7 cellular contexts compared by ENCODE assay signal in genomic region chr12:121803861-121804416, GRCh38. TPM values are rescaled to one million over a fixed set of nuclear protein-coding genes. Genes with fewer than 3 reads are reported as not detected.
A peak's percentile ranks its signal among the peaks of the same experiment; 100 is the strongest.
DNase-seq lines count a peak whose midpoint lies in the region; ATAC-seq, FAIRE-seq and TF ChIP-seq lines count a peak whose summit lies in the region.

TSS of gene SETD1B (plus strand) at chr12:121804009. CDS start at chr12:121804738, 729 bp downstream.

- H3K27me3 ChIP-seq in endothelial cell of umbilical vein (ENCODE audit: control insufficient read depth in 2 of 2, insufficient read depth in 2 of 2, low read length in 2 of 2) (no peaks in the 10 kb centered on the region), suprapubic skin (no peaks in the 10 kb centered on the region)

- H3K4me3 Mint-ChIP-seq in activated CD4-positive, alpha-beta T cell treated with anti-CD3 and anti-CD28 coated beads, Interleukin-2, amount 10 ng/mL, durations not matched to agents 24 days and 14 days = peak within 1 kb of the TSS; percentile 100

- no peak for ATAC-seq in HG03354 (IDR thresholded peaks at IDR 0.05; ENCODE audit: poor library complexity, severe bottlenecking, unreplicated experiment)

- H4K20me1 ChIP-seq in endothelial cell of umbilical vein (replicated peaks; ENCODE audit: control insufficient read depth, extremely low read depth, insufficient read depth, low read length) = no peaks in the 10 kb centered on the region

- H3K9me3 Mint-ChIP-seq in activated CD4-positive, alpha-beta T cell treated with anti-CD3 and anti-CD28 coated beads, Interleukin-2, amount 10 ng/mL, durations not matched to agents 24 days and 14 days = no peaks in the 10 kb centered on the region

- H3K27ac ChIP-seq in endothelial cell of umbilical vein (ENCODE audit: insufficient read depth, low read depth, low read length) (peak within 1 kb of the TSS; percentile 93), mesodermal cell (ENCODE audit: low read depth, low read length, severe bottlenecking) (peak within 1 kb of the TSS; percentile 99), suprapubic skin (peak within 1 kb of the TSS; percentile 100)

- H3K27ac Mint-ChIP-seq in activated CD4-positive, alpha-beta T cell treated with anti-CD3 and anti-CD28 coated beads, Interleukin-2, amount 10 ng/mL, durations not matched to agents 24 days and 14 days = peak within 1 kb of the TSS; percentile 100

- H3K4me1 Mint-ChIP-seq in activated CD4-positive, alpha-beta T cell treated with anti-CD3 and anti-CD28 coated beads, Interleukin-2, amount 10 ng/mL, durations not matched to agents 24 days and 14 days = peaks cover 29% of the 10 kb centered on the region

- CTCF ChIA-PET in endothelial cell of umbilical vein (lab: Charles Lee) = interaction anchor here (12.7 to 12.8 kb wide), 2 partner anchors 4 to 6 kb away, joined by 774 read pairs; partner anchors contain the start of genes RHOF and SETD1B

- TF ChIP-seq POLR2A in GM12891 (IDR thresholded peaks at IDR 0.05; ENCODE audit: low read depth, low read length) (no peak), endothelial cell of umbilical vein (IDR thresholded peaks at IDR 0.05; ENCODE audit: low read depth, low read length) (peak; percentile 63), suprapubic skin (IDR thresholded peaks at IDR 0.05) (peak in 1 of 2 donors; percentile 25)

- no peak for TF ChIP-seq EP300 in suprapubic skin (IDR thresholded peaks at IDR 0.05)

- POLR2A ChIA-PET in endothelial cell of umbilical vein (lab: Charles Lee) = interaction anchor here (0.6 to 3.3 kb wide), 4 partner anchors 8 to 73 kb away, joined by 3 to 20 read pairs (median 6); partner anchors contain the start of gene RHOF

- BruUV-seq in endothelial cell of umbilical vein (replicated peaks; lab: Mats Ljungman, UMichigan) = no TSS peak

- peak; percentile 47 for FAIRE-seq in GM12891 (lab: Jason Lieb, UNC)
- FAIRE-seq in endothelial cell of umbilical vein (lab: Jason Lieb, UNC) = peak; percentile 72

- intact Hi-C loops in activated CD4-positive, alpha-beta T cell treated with anti-CD3 and anti-CD28 coated beads, Interleukin-2, amount 10 ng/mL, durations not matched to agents 24 days and 14 days (cut with micrococcal nuclease) = loop anchor here (2.0 to 10.0 kb wide), 3 partner anchors 281 to 723 kb away; partner anchors contain the start of genes DIABLO, KNTC1 and RSRC2
- intact Hi-C loops in endothelial cell of umbilical vein (cut with micrococcal nuclease) = loop anchor here (1.0 kb wide), 1 partner anchor 8 kb away; no protein-coding TSS in a partner anchor

- peaks cover 45% of the 10 kb centered on the region for H3K36me3 Mint-ChIP-seq in activated CD4-positive, alpha-beta T cell treated with anti-CD3 and anti-CD28 coated beads, Interleukin-2, amount 10 ng/mL, durations not matched to agents 24 days and 14 days (ENCODE audit: low read depth)

- H3K79me2 ChIP-seq in endothelial cell of umbilical vein (ENCODE audit: control insufficient read depth, insufficient read depth, low read length) = peaks cover 63% of the 10 kb centered on the region

- DNase-seq in GM12891 (ENCODE audit: insufficient read length, low spot score) (no peak), NCI-H146 treated with DMSO at 0.1 percent for 48 hours (lab: John Stamatoyannopoulos, UW; ENCODE audit: unreplicated experiment) (peak; percentile 31), endothelial cell of umbilical vein (ENCODE audit: low read depth, low spot score) (peak; percentile 33), suprapubic skin (ENCODE audit: low spot score in 2 of 2) (peak in 1 of 2 donors; percentile 74)
- peak; percentile 85 for DNase-seq in activated CD4-positive, alpha-beta T cell treated with anti-CD3 and anti-CD28 coated beads, Interleukin-2, amount 10 ng/mL, durations not matched to agents 24 days and 14 days

- TF ChIP-seq CTCF in endothelial cell of umbilical vein (IDR thresholded peaks at IDR 0.05; ENCODE audit: extremely low read depth in 1 of 2, insufficient read depth in 1 of 2, low read depth in 1 of 2, low read length in 2 of 2) (no peak), suprapubic skin (IDR thresholded peaks at IDR 0.05) (no peak)

- 0% methylated on average over 31 to 35 of the region's 74 CpGs for WGBS in mesodermal cell (ENCODE audit: insufficient coverage in 2 of 2), 2 experiments
- under 1% methylated on average over 41 of the region's 74 CpGs for WGBS in suprapubic skin

- H3K9ac ChIP-seq in endothelial cell of umbilical vein (replicated peaks; ENCODE audit: extremely low read depth, insufficient read depth, low read length) = peak within 1 kb of the TSS; percentile 98

- no peaks in the 10 kb centered on the region for H3K9me1 ChIP-seq in endothelial cell of umbilical vein (replicated peaks; ENCODE audit: control insufficient read depth, extremely low read depth, insufficient read depth, low read length)

- peak within 1 kb of the TSS; percentile 79 to 92 (median 81) for H3K4me3 ChIP-seq in endothelial cell of umbilical vein (replicated peaks in 1 of 3; ENCODE audit: insufficient read depth in 1 of 3, low read depth in 1 of 3, low read length in 3 of 3)
- H3K4me3 ChIP-seq in mesodermal cell (ENCODE audit: extremely low read depth, insufficient read depth, low read length, poor library complexity, severe bottlenecking) = peak within 1 kb of the TSS; percentile 78
- H3K4me3 ChIP-seq in suprapubic skin = peak within 1 kb of the TSS; percentile 89

- H3K27me3 Mint-ChIP-seq in activated CD4-positive, alpha-beta T cell treated with anti-CD3 and anti-CD28 coated beads, Interleukin-2, amount 10 ng/mL, durations not matched to agents 24 days and 14 days = no peaks in the 10 kb centered on the region

- H3K4me1 ChIP-seq in endothelial cell of umbilical vein (ENCODE audit: control insufficient read depth, extremely low read depth, insufficient read depth, low read length) (peaks cover 29% of the 10 kb centered on the region), mesodermal cell (ENCODE audit: control insufficient read depth, insufficient read depth, low read length, poor library complexity, severe bottlenecking) (peaks cover 15% of the 10 kb centered on the region), suprapubic skin (peaks cover 34% of the 10 kb centered on the region)

- peak within 1 kb of the TSS; percentile 10 for H2AFZ ChIP-seq in endothelial cell of umbilical vein (ENCODE audit: low read depth, low read length)

- peak within 1 kb of the TSS; percentile 87 for H3K4me2 ChIP-seq in endothelial cell of umbilical vein (ENCODE audit: insufficient read depth, low read length)

- dilution Hi-C loops in endothelial cell of umbilical vein (cut with MboI; ENCODE audit: extremely low pct_ligation_motif_present, low sequenced_read_pairs) = no loop called here

- H3K9me3 ChIP-seq in endothelial cell of umbilical vein (replicated peaks; ENCODE audit: control insufficient read depth, insufficient read depth, low read length) (no peaks in the 10 kb centered on the region), mesodermal cell (ENCODE audit: control insufficient read depth, low read length) (no peaks in the 10 kb centered on the region), suprapubic skin (no peaks in the 10 kb centered on the region)

- peaks cover 0 to 10% of the 10 kb centered on the region in 2 experiments for H3K36me3 ChIP-seq in endothelial cell of umbilical vein (ENCODE audit: control insufficient read depth in 2 of 2, extremely low read depth in 1 of 2, insufficient read depth in 2 of 2, low read length in 2 of 2)
- H3K36me3 ChIP-seq in mesodermal cell (ENCODE audit: control insufficient read depth, insufficient read depth, low read length) = peaks cover 27% of the 10 kb centered on the region
- peaks cover 15% of the 10 kb centered on the region for H3K36me3 ChIP-seq in suprapubic skin

TF ChIP-seq in GM12891, 5 proteins besides CTCF, POLR2A, EP300 and RAD21:
- no peak for TF ChIP-seq SPI1 (IDR thresholded peaks at IDR 0.05; ENCODE audit: low read depth, low read length)
- TF ChIP-seq POU2F2 (IDR thresholded peaks at IDR 0.05; ENCODE audit: low read depth, low read length) = no peak
- TF ChIP-seq TAF1 (IDR thresholded peaks at IDR 0.05; ENCODE audit: low read depth, low read length) = no peak
- TF ChIP-seq POLR2AphosphoS5 (IDR thresholded peaks at IDR 0.05; ENCODE audit: low read depth, low read length) = no peak
- no peak for TF ChIP-seq PAX5 (IDR thresholded peaks at IDR 0.05; ENCODE audit: insufficient read depth, low read length, severe bottlenecking)

TF ChIP-seq in endothelial cell of umbilical vein, 7 proteins besides CTCF, POLR2A, EP300 and RAD21:
- TF ChIP-seq POLR2AphosphoS5 (IDR thresholded peaks at IDR 0.05; ENCODE audit: insufficient read depth, low read depth, low read length) = peak; percentile 38
- TF ChIP-seq JUN (IDR thresholded peaks at IDR 0.05; ENCODE audit: borderline replicate concordance, insufficient read depth, insufficient read length, low read depth) = no peak
- TF ChIP-seq GATA2 (IDR thresholded peaks at IDR 0.05; ENCODE audit: insufficient read depth, insufficient read length, low read depth, low read length) = no peak
- no peak for TF ChIP-seq EZH2 (IDR thresholded peaks at IDR 0.05; ENCODE audit: borderline replicate concordance, low read depth, low read length, severe bottlenecking)

RNA-seq across cellular contexts. Expression of gene SETD1B, which starts in this region (rescaled TPM):
- 3.1 TPM for polyA plus RNA-seq in GM12891 (2012; ENCODE audit: low read depth, missing spikeins)
- 26.6 and 29.2 TPM in 2 replicates for total RNA-seq in activated CD4-positive, alpha-beta T cell treated with anti-CD3 and anti-CD28 coated beads, Interleukin-2, amount 10 ng/mL, durations not matched to agents 24 days and 14 days
- total RNA-seq in endothelial cell of umbilical vein = 27.0 and 28.1 TPM in 2 replicates
- 2.3 and 2.6 TPM in 2 replicates for polyA plus RNA-seq in endothelial cell of umbilical vein
- 3.2 TPM in 2 replicates for polyA plus RNA-seq in endothelial cell of umbilical vein (2011; cell fraction: cytosol; rRNA removed)
- 6.7 and 7.0 TPM in 2 replicates for polyA plus RNA-seq in endothelial cell of umbilical vein (2011; cell fraction: nucleus; rRNA removed)
- 8.4 and 9.7 TPM in 2 replicates for polyA plus RNA-seq in endothelial cell of umbilical vein (2012)
- polyA minus RNA-seq in endothelial cell of umbilical vein = 3.3 and 4.1 TPM in 2 replicates
- 8.3 TPM for polyA minus RNA-seq in endothelial cell of umbilical vein (2011; cell fraction: cytosol; rRNA and poly(A)+ RNA removed)
- polyA minus RNA-seq in endothelial cell of umbilical vein (2011; cell fraction: nucleus; rRNA and poly(A)+ RNA removed) = 3.2 and 7.0 TPM in 2 replicates
- 7.9 TPM for polyA plus RNA-seq in mesodermal cell (2013, experiment 1 of 2)
- polyA plus RNA-seq in mesodermal cell (2013, experiment 2 of 2) = 7.2 TPM
- 10 to 100 TPM; 13.1 to 23.1 (median 19.5) TPM for total RNA-seq in suprapubic skin
